In the genomic region with DNA sequence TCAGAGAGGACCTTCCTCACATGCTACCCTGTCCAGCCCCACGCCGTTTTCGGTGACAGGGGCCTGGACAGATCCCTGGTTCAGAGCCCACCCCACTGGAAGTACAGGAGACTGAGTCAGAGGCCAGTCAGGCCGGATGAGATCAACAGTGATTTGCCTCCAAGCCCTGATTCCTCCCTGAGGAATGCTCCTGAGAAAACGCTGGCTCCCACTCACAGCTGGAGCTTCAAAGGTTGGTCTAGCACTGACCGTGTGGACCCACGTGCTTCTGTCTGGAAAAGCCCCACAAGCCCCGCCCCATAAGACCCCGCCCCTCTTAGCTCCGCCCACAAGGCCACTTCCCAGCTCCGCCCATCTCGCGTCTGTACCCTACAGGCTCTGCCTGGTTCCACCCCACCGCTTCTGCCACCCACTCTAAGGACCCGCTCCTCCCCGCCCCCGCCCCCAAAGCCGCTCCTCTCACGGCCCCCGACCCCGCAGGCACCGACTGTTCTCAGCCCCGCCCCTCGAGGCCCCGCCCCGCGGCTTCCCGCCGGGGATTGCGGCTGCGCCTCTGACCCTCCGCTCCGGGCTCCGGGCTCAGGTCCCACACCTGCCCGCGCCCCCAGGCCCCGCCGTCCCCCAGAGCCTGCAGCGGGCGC, we compare ENCODE assay signal across 8 cellular contexts.
DNase-seq lines count a peak whose midpoint lies in the region; ATAC-seq lines count a peak whose summit lies in the region.

No MANE protein-coding gene starts in this region.

- DNase-seq in DMS53 (lab: John Stamatoyannopoulos, UW) (peak; percentile 19), DMS53 treated with DMSO at 0.1 percent for 48 hours (lab: John Stamatoyannopoulos, UW; ENCODE audit: unreplicated experiment) (no peak), NCI-H69 (lab: John Stamatoyannopoulos, UW) (peak; percentile 42), ecto neural progenitor cell (ENCODE audit: low spot score) (peak; percentile 72), KG1 (lab: John Stamatoyannopoulos, UW) (no peak), islet precursor cell (no peak)
- peak; percentile 46 for DNase-seq in stimulated activated CD4-positive, alpha-beta T cell treated with anti-CD3 and anti-CD28 coated beads, Interleukin-15, amount 100 ng/mL, for 24 hours

- ATAC-seq in HG03095 (IDR thresholded peaks at IDR 0.05; ENCODE audit: unreplicated experiment), result no peak

Comparison
In these comparisons a context has a peak if more than half of its experiments do, and no peak if none do; other contexts are left out.
1. DNase-seq: peak in DMS53 (single experiment), NCI-H69 (single experiment), ecto neural progenitor cell (single experiment) and stimulated activated CD4-positive, alpha-beta T cell treated with anti-CD3 and anti-CD28 coated beads, Interleukin-15, amount 100 ng/mL, for 24 hours (single experiment); none in DMS53 treated with DMSO at 0.1 percent for 48 hours (single experiment), KG1 (single experiment) and islet precursor cell (single experiment).